1 cellular context compared by ENCODE assay signal in the genomic region with DNA sequence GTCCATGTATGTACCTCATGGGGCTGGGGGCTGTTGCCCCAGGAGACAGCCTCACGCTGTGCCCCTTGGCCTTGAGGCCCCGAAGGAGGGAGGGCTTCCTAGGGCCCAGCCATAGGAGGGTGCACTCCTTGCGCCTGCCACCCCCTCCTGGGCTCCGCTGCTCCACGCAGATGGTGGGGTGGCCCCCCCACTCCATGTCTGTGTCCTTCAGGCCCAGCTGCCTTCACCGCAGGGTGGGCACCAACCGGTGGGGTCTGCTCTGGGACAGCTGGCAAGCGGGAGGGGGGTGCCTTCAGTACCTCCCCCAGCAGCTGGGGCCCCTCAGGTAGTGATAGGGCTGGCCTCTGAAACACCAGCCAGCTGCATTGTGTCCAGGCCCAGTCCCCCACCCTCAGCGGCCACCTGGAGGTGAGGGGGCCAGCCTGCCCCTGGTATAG.
TF ChIP-seq lines count a peak whose summit lies in the region.

No MANE protein-coding gene starts in this region.

TF ChIP-seq in HepG2, 621 proteins besides CTCF, POLR2A, EP300 and RAD21 (continued from another document and continues in another):
- TF ChIP-seq, protein P1, sequence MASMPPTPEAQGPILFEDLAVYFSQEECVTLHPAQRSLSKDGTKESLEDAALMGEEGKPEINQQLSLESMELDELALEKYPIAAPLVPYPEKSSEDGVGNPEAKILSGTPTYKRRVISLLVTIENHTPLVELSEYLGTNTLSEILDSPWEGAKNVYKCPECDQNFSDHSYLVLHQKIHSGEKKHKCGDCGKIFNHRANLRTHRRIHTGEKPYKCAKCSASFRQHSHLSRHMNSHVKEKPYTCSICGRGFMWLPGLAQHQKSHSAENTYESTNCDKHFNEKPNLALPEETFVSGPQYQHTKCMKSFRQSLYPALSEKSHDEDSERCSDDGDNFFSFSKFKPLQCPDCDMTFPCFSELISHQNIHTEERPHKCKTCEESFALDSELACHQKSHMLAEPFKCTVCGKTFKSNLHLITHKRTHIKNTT (CRISPR knock-in tag; IDR thresholded peaks at IDR 0.05) = no peak
- no peak for TF ChIP-seq ZNF674 (CRISPR knock-in tag; IDR thresholded peaks at IDR 0.05; ENCODE audit: low read depth)
- TF ChIP-seq ARID2 (CRISPR knock-in tag; IDR thresholded peaks at IDR 0.05; ENCODE audit: borderline replicate concordance) = no peak
- no peak for TF ChIP-seq YY1 (IDR thresholded peaks at IDR 0.05; ENCODE audit: insufficient read depth, insufficient replicate concordance, low read depth, low read length)
- TF ChIP-seq, protein P2, sequence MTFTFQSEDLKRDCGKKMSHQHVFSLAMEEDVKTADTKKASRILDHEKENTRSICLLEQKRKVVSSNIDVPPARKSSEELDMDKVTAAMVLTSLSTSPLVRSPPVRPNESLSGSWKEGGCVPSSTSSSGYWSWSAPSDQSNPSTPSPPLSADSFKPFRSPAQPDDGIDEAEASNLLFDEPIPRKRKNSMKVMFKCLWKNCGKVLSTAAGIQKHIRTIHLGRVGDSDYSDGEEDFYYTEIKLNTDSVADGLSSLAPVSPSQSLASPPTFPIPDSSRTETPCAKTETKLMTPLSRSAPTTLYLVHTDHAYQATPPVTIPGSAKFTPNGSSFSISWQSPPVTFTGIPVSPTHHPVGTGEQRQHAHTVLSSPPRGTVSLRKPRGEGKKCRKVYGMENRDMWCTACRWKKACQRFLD (CRISPR knock-in tag; IDR thresholded peaks at IDR 0.05; ENCODE audit: borderline replicate concordance) = no peak
- TF ChIP-seq, protein P3, sequence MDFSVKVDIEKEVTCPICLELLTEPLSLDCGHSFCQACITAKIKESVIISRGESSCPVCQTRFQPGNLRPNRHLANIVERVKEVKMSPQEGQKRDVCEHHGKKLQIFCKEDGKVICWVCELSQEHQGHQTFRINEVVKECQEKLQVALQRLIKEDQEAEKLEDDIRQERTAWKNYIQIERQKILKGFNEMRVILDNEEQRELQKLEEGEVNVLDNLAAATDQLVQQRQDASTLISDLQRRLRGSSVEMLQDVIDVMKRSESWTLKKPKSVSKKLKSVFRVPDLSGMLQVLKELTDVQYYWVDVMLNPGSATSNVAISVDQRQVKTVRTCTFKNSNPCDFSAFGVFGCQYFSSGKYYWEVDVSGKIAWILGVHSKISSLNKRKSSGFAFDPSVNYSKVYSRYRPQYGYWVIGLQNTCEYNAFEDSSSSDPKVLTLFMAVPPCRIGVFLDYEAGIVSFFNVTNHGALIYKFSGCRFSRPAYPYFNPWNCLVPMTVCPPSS (IDR thresholded peaks at IDR 0.05) = no peak
- TF ChIP-seq KLF12 (CRISPR knock-in tag; IDR thresholded peaks at IDR 0.05; ENCODE audit: borderline replicate concordance) = no peak
- TF ChIP-seq JUND (CRISPR knock-in tag; IDR thresholded peaks at IDR 0.05) = no peak
- TF ChIP-seq ZNF790 (CRISPR knock-in tag; IDR thresholded peaks at IDR 0.05; ENCODE audit: borderline replicate concordance) = no peak
- TF ChIP-seq, protein P4, sequence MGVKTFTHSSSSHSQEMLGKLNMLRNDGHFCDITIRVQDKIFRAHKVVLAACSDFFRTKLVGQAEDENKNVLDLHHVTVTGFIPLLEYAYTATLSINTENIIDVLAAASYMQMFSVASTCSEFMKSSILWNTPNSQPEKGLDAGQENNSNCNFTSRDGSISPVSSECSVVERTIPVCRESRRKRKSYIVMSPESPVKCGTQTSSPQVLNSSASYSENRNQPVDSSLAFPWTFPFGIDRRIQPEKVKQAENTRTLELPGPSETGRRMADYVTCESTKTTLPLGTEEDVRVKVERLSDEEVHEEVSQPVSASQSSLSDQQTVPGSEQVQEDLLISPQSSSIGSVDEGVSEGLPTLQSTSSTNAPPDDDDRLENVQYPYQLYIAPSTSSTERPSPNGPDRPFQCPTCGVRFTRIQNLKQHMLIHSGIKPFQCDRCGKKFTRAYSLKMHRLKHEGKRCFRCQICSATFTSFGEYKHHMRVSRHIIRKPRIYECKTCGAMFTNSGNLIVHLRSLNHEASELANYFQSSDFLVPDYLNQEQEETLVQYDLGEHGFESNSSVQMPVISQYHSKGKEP (CRISPR knock-in tag; IDR thresholded peaks at IDR 0.05) = no peak
- TF ChIP-seq, protein P5, sequence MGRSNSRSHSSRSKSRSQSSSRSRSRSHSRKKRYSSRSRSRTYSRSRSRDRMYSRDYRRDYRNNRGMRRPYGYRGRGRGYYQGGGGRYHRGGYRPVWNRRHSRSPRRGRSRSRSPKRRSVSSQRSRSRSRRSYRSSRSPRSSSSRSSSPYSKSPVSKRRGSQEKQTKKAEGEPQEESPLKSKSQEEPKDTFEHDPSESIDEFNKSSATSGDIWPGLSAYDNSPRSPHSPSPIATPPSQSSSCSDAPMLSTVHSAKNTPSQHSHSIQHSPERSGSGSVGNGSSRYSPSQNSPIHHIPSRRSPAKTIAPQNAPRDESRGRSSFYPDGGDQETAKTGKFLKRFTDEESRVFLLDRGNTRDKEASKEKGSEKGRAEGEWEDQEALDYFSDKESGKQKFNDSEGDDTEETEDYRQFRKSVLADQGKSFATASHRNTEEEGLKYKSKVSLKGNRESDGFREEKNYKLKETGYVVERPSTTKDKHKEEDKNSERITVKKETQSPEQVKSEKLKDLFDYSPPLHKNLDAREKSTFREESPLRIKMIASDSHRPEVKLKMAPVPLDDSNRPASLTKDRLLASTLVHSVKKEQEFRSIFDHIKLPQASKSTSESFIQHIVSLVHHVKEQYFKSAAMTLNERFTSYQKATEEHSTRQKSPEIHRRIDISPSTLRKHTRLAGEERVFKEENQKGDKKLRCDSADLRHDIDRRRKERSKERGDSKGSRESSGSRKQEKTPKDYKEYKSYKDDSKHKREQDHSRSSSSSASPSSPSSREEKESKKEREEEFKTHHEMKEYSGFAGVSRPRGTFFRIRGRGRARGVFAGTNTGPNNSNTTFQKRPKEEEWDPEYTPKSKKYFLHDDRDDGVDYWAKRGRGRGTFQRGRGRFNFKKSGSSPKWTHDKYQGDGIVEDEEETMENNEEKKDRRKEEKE (IDR thresholded peaks at IDR 0.05) = no peak
- TF ChIP-seq, protein P6, sequence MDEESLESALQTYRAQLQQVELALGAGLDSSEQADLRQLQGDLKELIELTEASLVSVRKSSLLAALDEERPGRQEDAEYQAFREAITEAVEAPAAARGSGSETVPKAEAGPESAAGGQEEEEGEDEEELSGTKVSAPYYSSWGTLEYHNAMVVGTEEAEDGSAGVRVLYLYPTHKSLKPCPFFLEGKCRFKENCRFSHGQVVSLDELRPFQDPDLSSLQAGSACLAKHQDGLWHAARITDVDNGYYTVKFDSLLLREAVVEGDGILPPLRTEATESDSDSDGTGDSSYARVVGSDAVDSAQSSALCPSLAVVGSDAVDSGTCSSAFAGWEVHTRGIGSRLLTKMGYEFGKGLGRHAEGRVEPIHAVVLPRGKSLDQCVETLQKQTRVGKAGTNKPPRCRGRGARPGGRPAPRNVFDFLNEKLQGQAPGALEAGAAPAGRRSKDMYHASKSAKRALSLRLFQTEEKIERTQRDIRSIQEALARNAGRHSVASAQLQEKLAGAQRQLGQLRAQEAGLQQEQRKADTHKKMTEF (CRISPR knock-in tag; IDR thresholded peaks at IDR 0.05) = no peak
- TF ChIP-seq, protein P7, sequence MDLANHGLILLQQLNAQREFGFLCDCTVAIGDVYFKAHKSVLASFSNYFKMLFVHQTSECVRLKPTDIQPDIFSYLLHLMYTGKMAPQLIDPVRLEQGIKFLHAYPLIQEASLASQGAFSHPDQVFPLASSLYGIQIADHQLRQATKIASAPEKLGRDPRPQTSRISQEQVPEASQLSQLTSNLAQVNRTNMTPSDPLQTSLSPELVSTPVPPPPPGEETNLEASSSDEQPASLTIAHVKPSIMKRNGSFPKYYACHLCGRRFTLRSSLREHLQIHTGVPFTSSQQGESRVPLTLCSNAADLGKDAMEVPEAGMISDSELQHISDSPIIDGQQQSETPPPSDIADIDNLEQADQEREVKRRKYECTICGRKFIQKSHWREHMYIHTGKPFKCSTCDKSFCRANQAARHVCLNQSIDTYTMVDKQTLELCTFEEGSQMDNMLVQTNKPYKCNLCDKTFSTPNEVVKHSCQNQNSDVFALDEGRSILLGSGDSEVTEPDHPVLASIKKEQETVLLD (CRISPR knock-in tag; IDR thresholded peaks at IDR 0.05; ENCODE audit: low read depth) = no peak
- no peak for TF ChIP-seq ZNF878 (CRISPR knock-in tag; IDR thresholded peaks at IDR 0.05)
- TF ChIP-seq STAT5B (CRISPR knock-in tag; IDR thresholded peaks at IDR 0.05) = no peak
- TF ChIP-seq, protein P8, sequence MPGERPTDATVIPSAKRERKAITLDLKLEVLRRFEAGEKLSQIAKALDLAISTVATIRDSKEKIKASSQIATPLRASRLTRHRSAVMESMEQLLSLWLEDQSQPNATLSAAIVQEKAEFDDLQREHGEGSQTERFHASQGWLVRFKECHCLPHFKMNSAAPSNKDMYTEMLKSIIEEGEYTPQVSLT (CRISPR knock-in tag; IDR thresholded peaks at IDR 0.05; ENCODE audit: borderline replicate concordance, low read depth) = no peak
- TF ChIP-seq TCF7L2 (IDR thresholded peaks at IDR 0.05; ENCODE audit: low read depth, low read length) = no peak
- no peak for TF ChIP-seq ZNF143 (CRISPR knock-in tag; IDR thresholded peaks at IDR 0.05)
- TF ChIP-seq, protein P9, sequence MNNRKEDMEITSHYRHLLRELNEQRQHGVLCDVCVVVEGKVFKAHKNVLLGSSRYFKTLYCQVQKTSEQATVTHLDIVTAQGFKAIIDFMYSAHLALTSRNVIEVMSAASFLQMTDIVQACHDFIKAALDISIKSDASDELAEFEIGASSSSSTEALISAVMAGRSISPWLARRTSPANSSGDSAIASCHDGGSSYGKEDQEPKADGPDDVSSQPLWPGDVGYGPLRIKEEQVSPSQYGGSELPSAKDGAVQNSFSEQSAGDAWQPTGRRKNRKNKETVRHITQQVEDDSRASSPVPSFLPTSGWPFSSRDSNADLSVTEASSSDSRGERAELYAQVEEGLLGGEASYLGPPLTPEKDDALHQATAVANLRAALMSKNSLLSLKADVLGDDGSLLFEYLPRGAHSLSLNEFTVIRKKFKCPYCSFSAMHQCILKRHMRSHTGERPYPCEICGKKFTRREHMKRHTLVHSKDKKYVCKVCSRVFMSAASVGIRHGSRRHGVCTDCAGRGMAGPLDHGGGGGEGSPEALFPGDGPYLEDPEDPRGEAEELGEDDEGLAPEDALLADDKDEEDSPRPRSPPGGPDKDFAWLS (CRISPR knock-in tag; IDR thresholded peaks at IDR 0.05; ENCODE audit: borderline replicate concordance) = no peak
- no peak for TF ChIP-seq ZNF24 (IDR thresholded peaks at IDR 0.05)
- TF ChIP-seq, protein P10, sequence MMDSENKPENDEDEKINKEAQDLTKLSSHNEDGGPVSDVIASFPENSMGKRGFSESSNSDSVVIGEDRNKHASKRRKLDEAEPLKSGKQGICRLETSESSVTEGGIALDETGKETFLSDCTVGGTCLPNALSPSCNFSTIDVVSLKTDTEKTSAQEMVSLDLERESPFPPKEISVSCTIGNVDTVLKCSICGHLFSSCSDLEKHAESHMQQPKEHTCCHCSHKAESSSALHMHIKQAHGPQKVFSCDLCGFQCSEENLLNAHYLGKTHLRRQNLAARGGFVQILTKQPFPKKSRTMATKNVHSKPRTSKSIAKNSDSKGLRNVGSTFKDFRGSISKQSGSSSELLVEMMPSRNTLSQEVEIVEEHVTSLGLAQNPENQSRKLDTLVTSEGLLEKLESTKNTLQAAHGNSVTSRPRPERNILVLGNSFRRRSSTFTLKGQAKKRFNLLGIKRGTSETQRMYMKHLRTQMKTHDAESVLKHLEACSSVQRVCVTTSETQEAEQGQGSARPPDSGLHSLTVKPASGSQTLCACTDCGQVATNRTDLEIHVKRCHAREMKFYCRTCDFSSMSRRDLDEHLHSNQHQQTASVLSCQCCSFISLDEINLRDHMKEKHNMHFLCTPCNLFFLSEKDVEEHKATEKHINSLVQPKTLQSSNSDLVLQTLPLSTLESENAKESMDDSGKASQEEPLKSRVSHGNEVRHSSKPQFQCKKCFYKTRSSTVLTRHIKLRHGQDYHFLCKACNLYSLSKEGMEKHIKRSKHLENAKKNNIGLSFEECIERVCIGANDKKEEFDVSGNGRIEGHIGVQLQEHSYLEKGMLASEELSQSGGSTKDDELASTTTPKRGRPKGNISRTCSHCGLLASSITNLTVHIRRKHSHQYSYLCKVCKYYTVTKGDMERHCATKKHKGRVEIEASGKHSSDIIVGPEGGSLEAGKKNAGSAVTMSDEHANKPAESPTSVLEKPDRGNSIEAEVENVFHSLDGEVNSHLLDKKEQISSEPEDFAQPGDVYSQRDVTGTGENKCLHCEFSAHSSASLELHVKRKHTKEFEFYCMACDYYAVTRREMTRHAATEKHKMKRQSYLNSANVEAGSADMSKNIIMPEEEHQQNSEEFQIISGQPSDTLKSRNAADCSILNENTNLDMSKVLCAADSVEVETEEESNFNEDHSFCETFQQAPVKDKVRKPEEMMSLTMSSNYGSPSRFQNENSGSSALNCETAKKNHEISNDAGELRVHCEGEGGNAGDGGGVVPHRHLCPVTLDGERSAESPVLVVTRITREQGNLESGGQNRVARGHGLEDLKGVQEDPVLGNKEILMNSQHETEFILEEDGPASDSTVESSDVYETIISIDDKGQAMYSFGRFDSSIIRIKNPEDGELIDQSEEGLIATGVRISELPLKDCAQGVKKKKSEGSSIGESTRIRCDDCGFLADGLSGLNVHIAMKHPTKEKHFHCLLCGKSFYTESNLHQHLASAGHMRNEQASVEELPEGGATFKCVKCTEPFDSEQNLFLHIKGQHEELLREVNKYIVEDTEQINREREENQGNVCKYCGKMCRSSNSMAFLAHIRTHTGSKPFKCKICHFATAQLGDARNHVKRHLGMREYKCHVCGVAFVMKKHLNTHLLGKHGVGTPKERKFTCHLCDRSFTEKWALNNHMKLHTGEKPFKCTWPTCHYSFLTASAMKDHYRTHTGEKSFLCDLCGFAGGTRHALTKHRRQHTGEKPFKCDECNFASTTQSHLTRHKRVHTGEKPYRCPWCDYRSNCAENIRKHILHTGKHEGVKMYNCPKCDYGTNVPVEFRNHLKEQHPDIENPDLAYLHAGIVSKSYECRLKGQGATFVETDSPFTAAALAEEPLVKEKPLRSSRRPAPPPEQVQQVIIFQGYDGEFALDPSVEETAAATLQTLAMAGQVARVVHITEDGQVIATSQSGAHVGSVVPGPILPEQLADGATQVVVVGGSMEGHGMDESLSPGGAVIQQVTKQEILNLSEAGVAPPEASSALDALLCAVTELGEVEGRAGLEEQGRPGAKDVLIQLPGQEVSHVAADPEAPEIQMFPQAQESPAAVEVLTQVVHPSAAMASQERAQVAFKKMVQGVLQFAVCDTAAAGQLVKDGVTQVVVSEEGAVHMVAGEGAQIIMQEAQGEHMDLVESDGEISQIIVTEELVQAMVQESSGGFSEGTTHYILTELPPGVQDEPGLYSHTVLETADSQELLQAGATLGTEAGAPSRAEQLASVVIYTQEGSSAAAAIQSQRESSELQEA (CRISPR knock-in tag; IDR thresholded peaks at IDR 0.05; ENCODE audit: not compliant biosample characterization) = no peak
- no peak for TF ChIP-seq ZNF317 (CRISPR knock-in tag; IDR thresholded peaks at IDR 0.05)
- TF ChIP-seq ZNF350 (CRISPR knock-in tag; IDR thresholded peaks at IDR 0.05; ENCODE audit: borderline replicate concordance, low read depth) = peak; percentile 52; the same call in 1 of the 2 replicates
- TF ChIP-seq ZNF792 (CRISPR knock-in tag; IDR thresholded peaks at IDR 0.05) = no peak
- TF ChIP-seq CENPX (CRISPR knock-in tag; IDR thresholded peaks at IDR 0.05) = no peak
- TF ChIP-seq, protein P11, sequence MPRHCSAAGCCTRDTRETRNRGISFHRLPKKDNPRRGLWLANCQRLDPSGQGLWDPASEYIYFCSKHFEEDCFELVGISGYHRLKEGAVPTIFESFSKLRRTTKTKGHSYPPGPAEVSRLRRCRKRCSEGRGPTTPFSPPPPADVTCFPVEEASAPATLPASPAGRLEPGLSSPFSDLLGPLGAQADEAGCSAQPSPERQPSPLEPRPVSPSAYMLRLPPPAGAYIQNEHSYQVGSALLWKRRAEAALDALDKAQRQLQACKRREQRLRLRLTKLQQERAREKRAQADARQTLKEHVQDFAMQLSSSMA (CRISPR knock-in tag; IDR thresholded peaks at IDR 0.05) = 0 out of 2 replicates have a peak, but pooled peaks have one; percentile 29
- no peak for TF ChIP-seq SP1 (IDR thresholded peaks at IDR 0.05)
- TF ChIP-seq SP1 (CRISPR knock-in tag; IDR thresholded peaks at IDR 0.05) = no peak
